Comparison of ENCODE assay signal across 30 cellular contexts in the genomic region with DNA sequence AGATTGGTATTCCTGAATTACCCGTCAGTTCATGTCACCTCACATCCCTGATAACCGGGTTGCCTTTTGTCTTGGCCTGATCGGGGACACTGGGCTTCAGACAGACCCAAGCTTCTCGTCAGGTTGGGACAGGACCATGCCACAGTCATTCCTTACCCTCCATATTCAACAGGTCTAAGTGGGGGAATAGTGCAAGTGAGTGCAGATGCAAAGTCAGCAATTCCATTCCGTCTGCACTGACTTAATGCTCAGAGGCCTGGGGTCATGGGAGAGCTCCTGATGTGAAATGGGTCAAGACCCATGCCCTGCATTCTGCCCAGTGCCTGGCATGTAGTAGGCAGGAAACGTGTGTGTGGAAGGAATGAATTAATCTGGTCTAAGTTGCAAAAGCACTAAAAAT.
"Had no signal": no experiment of that assay in that cellular context is flagged by ENCODE, and none has a peak within 500 bp of the region (broad histone marks: within the 10 kb centered on the region; RNA-seq: fewer than 3 reads in every experiment).

No MANE protein-coding gene starts in this region.

- H3K4me1 ChIP-seq: breast epithelium had no signal

- H3K27ac ChIP-seq: adrenal gland, ascending aorta, coronary artery, dorsolateral prefrontal cortex, WERI-Rb-1 had no signal

- H3K4me3 ChIP-seq: adrenal gland, ascending aorta, breast epithelium, coronary artery, dorsolateral prefrontal cortex had no signal

- H3K27me3 ChIP-seq: adrenal gland, ascending aorta, breast epithelium had no signal

- H3K9me3 ChIP-seq: adrenal gland, ascending aorta, breast epithelium had no signal

- ATAC-seq: activated CD4-positive, CD25-positive, alpha-beta regulatory T cell treated with anti-CD3 and anti-CD28 coated beads, Interleukin-2, amount 50 U/mL, for 24 hours; activated CD8-positive, alpha-beta T cell treated with anti-CD3 and anti-CD28 coated beads for 36 hours; activated naive CD8-positive, alpha-beta T cell treated with anti-CD3 and anti-CD28 coated beads, Interleukin-2, amount 50 U/mL, for 24 hours; activated T-cell treated with anti-CD3 and anti-CD28 coated beads, Interleukin-2, amount 50 U/mL, for 4 hours; activated T-helper 17 cell treated with anti-CD3 and anti-CD28 coated beads, Interleukin-2, amount 50 U/mL, for 72 hours; esophagus mucosa; T-helper 17 cell had no signal

- H3K36me3 ChIP-seq: adrenal gland, ascending aorta, breast epithelium, WERI-Rb-1 had no signal

- FAIRE-seq: frontal cortex had no signal

- DNase-seq: activated B cell treated with CpG ODN at 0.5 μM for 24 hours; activated CD4-positive, alpha-beta T cell treated with anti-CD3 and anti-CD28 coated beads for 48 hours; activated CD4-positive, alpha-beta T cell treated with anti-CD3 and anti-CD28 coated beads, Interleukin-2, amount 50 U/mL, for 1 hour; activated CD4-positive, alpha-beta T cell treated with anti-CD3 and anti-CD28 coated beads, Interleukin-2, amount 50 U/mL, for 48 hours; activated CD8-positive, alpha-beta memory T cell treated with anti-CD3 and anti-CD28 coated beads for 24 hours; activated CD8-positive, alpha-beta T cell treated with anti-CD3 and anti-CD28 coated beads for 36 hours; activated effector memory CD4-positive, alpha-beta T cell treated with Interleukin-2 at 50 U/mL for 16 hours; activated gamma-delta T cell treated with Interleukin-2 at 50 U/mL for 16 hours; activated naive CD4-positive, alpha-beta T cell treated with anti-CD3 and anti-CD28 coated beads for 36 hours; activated naive CD8-positive, alpha-beta T cell treated with anti-CD3 and anti-CD28 coated beads for 36 hours; activated naive CD8-positive, alpha-beta T cell treated with anti-CD3 and anti-CD28 coated beads, Interleukin-2, amount 50 U/mL, for 24 hours; activated T-cell treated with anti-CD3 and anti-CD28 coated beads, Interleukin-2, amount 50 U/mL, for 4 hours; adrenal gland; amygdala; dorsolateral prefrontal cortex; effector memory CD4-positive, alpha-beta T cell; endodermal cell; foreskin fibroblast; head of caudate nucleus; T-helper 1 cell; T-helper 17 cell; T1000; WERI-Rb-1 had no signal
